In genomic region chr14:70354204-70354603, GRCh38 we compare ENCODE assay signal across 24 cellular contexts.
"Had no signal": no experiment of that assay in that cellular context is flagged by ENCODE, and none has a peak within 500 bp of the region (broad histone marks: within the 10 kb centered on the region; RNA-seq: fewer than 3 reads in every experiment).

No MANE protein-coding gene starts in this region.

- H3K27ac Mint-ChIP-seq: activated CD4-positive, alpha-beta T cell treated with anti-CD3 and anti-CD28 coated beads, Interleukin-2, amount 10 ng/mL, durations not matched to agents 7 days and 5 days; activated CD8-positive, alpha-beta T cell treated with anti-CD3 and anti-CD28 coated beads for 36 hours; activated naive CD4-positive, alpha-beta T cell treated with anti-CD3 and anti-CD28 coated beads, Interleukin-2, amount 50 U/mL, for 24 hours; activated T-helper 17 cell treated with anti-CD3 and anti-CD28 coated beads, Interleukin-2, amount 50 U/mL, for 72 hours; natural killer cell treated with Interleukin-12 subunit alpha and Interleukin-12 subunit beta and Interleukin-15 and Interleukin-18, amount 100 ng/mL, for 72 hours; WTC11 had no signal

- H3K9me3 ChIP-seq: esophagus muscularis mucosa, left ventricle myocardium inferior, mucosa of descending colon, testis, transverse colon had no signal

- H3K4me3 Mint-ChIP-seq: activated CD4-positive, alpha-beta T cell treated with anti-CD3 and anti-CD28 coated beads, Interleukin-2, amount 10 ng/mL, durations not matched to agents 7 days and 5 days; activated CD8-positive, alpha-beta T cell treated with anti-CD3 and anti-CD28 coated beads for 36 hours; activated naive CD4-positive, alpha-beta T cell treated with anti-CD3 and anti-CD28 coated beads, Interleukin-2, amount 50 U/mL, for 24 hours; activated T-cell treated with anti-CD3 and anti-CD28 coated beads, Interleukin-2, amount 50 U/mL, for 4 hours; activated T-helper 17 cell treated with anti-CD3 and anti-CD28 coated beads, Interleukin-2, amount 50 U/mL, for 72 hours; natural killer cell treated with Interleukin-12 subunit alpha and Interleukin-12 subunit beta and Interleukin-15 and Interleukin-18, amount 100 ng/mL, for 72 hours; WTC11 had no signal

- H3K4me1 ChIP-seq: foreskin keratinocyte, testis had no signal

- H3K27me3 ChIP-seq: esophagus muscularis mucosa, foreskin keratinocyte, testis, transverse colon had no signal

- H3K36me3 Mint-ChIP-seq: WTC11 had no signal

- ATAC-seq: activated CD8-positive, alpha-beta T cell treated with anti-CD3 and anti-CD28 coated beads for 36 hours; activated T-cell treated with anti-CD3 and anti-CD28 coated beads, Interleukin-2, amount 50 U/mL, for 4 hours; activated T-helper 17 cell treated with anti-CD3 and anti-CD28 coated beads, Interleukin-2, amount 50 U/mL, for 72 hours; foreskin keratinocyte; mucosa of descending colon; natural killer cell treated with Interleukin-12 subunit alpha and Interleukin-12 subunit beta and Interleukin-15 and Interleukin-18, amount 100 ng/mL, for 72 hours; right cardiac atrium; stimulated activated naive CD8-positive, alpha-beta T cell treated with anti-CD3 and anti-CD28 coated beads, Interleukin-15, Interleukin-2, amounts not matched to agents 100 U/mL and 50 U/mL, for 24 hours; WTC11 had no signal

- H3K9me3 Mint-ChIP-seq: activated CD8-positive, alpha-beta T cell treated with anti-CD3 and anti-CD28 coated beads for 36 hours; activated naive CD4-positive, alpha-beta T cell treated with anti-CD3 and anti-CD28 coated beads, Interleukin-2, amount 50 U/mL, for 24 hours; activated T-cell treated with anti-CD3 and anti-CD28 coated beads, Interleukin-2, amount 50 U/mL, for 4 hours; activated T-helper 17 cell treated with anti-CD3 and anti-CD28 coated beads, Interleukin-2, amount 50 U/mL, for 72 hours; WTC11 had no signal

- H3K27me3 Mint-ChIP-seq: activated CD4-positive, alpha-beta T cell treated with anti-CD3 and anti-CD28 coated beads, Interleukin-2, amount 10 ng/mL, durations not matched to agents 7 days and 5 days; activated CD8-positive, alpha-beta T cell treated with anti-CD3 and anti-CD28 coated beads for 36 hours; activated naive CD4-positive, alpha-beta T cell treated with anti-CD3 and anti-CD28 coated beads, Interleukin-2, amount 50 U/mL, for 24 hours; activated T-helper 17 cell treated with anti-CD3 and anti-CD28 coated beads, Interleukin-2, amount 50 U/mL, for 72 hours; natural killer cell treated with Interleukin-12 subunit alpha and Interleukin-12 subunit beta and Interleukin-15 and Interleukin-18, amount 100 ng/mL, for 72 hours had no signal

- H3K27ac ChIP-seq: esophagus muscularis mucosa, foreskin keratinocyte, left ventricle myocardium inferior, testis, transverse colon had no signal

- H3K36me3 ChIP-seq: left ventricle myocardium inferior, transverse colon had no signal

- H3K4me3 ChIP-seq: esophagus muscularis mucosa, left ventricle myocardium inferior, lung, mucosa of descending colon, testis, transverse colon had no signal

- DNase-seq: activated CD4-positive, alpha-beta T cell treated with anti-CD3 and anti-CD28 coated beads for 1 hour; activated CD4-positive, alpha-beta T cell treated with anti-CD3 and anti-CD28 coated beads, Interleukin-2, amount 10 ng/mL, durations not matched to agents 7 days and 5 days; activated CD8-positive, alpha-beta T cell treated with anti-CD3 and anti-CD28 coated beads for 36 hours; activated T-cell treated with anti-CD3 and anti-CD28 coated beads, Interleukin-2, amount 50 U/mL, for 4 hours; anterior cingulate cortex; dermis blood vessel endothelial cell; effector CD4-positive, alpha-beta T cell; foreskin keratinocyte; left ventricle myocardium inferior; mucosa of descending colon; posterior cingulate gyrus; right cardiac atrium; stimulated activated CD4-positive, alpha-beta T cell treated with anti-CD3 and anti-CD28 coated beads, Interleukin-15, amount 100 ng/mL, for 24 hours; stimulated activated CD4-positive, alpha-beta T cell treated with anti-CD3 and anti-CD28 coated beads, Interleukin-2, amount 100 ng/mL, for 24 hours; stimulated activated naive CD8-positive, alpha-beta T cell treated with anti-CD3 and anti-CD28 coated beads, Interleukin-15, Interleukin-2, amounts not matched to agents 100 U/mL and 50 U/mL, for 24 hours; T1000; testis; transverse colon had no signal
